Comparison of ENCODE assay signal across 8 cellular contexts in genomic region chr12:57078519-57079404, GRCh38. TPM values are rescaled to one million over a fixed set of nuclear protein-coding genes. Genes with fewer than 3 reads are reported as not detected.
DNase-seq lines count a peak whose midpoint lies in the region; ATAC-seq and TF ChIP-seq lines count a peak whose summit lies in the region.

Gene NEMP1, minus strand, starts transcription at chr12:57078791. Its CDS starts 46 bp downstream, at chr12:57078745.

- H3K27me3 ChIP-seq in psoas muscle (ENCODE audit: insufficient read depth in 3 of 3, low read length in 2 of 3) (no peaks in the 10 kb centered on the region), uterus (no peaks in the 10 kb centered on the region)

- H3K36me3 ChIP-seq in psoas muscle (ENCODE audit: insufficient read depth in 1 of 2, low read depth in 1 of 2) (no peaks in the 10 kb centered on the region), uterus (no peaks in the 10 kb centered on the region)

- TF ChIP-seq CTCF in psoas muscle (IDR thresholded peaks at IDR 0.05): no peak
- TF ChIP-seq CTCF in uterus (IDR thresholded peaks at IDR 0.05): no peak

- intact Hi-C loops in left ventricle myocardium superior (cut with micrococcal nuclease) (no loop called here), psoas muscle (cut with DNase I) (no loop called here), uterus (cut with DNase I; ENCODE audit: low total_unique reads) (no loop called here)

- peak; percentile 98 for ATAC-seq in GM18498 (IDR thresholded peaks at IDR 0.05; ENCODE audit: unreplicated experiment)
- ATAC-seq in HG02938 (IDR thresholded peaks at IDR 0.05; ENCODE audit: unreplicated experiment): peak; percentile 96
- ATAC-seq in left ventricle myocardium superior: peak; percentile 100
- ATAC-seq in psoas muscle: peak; percentile 100

- TF ChIP-seq POLR2A in uterus (IDR thresholded peaks at IDR 0.05): peak; percentile 46 to 56

- H3K4me1 ChIP-seq in psoas muscle (peaks cover 12% of the 10 kb centered on the region), uterus (peaks cover 0 to 8% of the 10 kb centered on the region in 2 donors)

- no peaks in the 10 kb centered on the region for H3K9me3 ChIP-seq in psoas muscle
- no peaks in the 10 kb centered on the region for H3K9me3 ChIP-seq in uterus

- 0% methylated on average over 37 to 39 of the region's 39 CpGs for WGBS in psoas muscle, 3 donors

- H3K4me3 ChIP-seq in psoas muscle (peak within 1 kb of the TSS; percentile 96), uterus (peak within 1 kb of the TSS; percentile 66 to 83)

- DNase-seq in NCI-H187 (lab: John Stamatoyannopoulos, UW) (peak; percentile 99), T-helper 2 cell (peak; percentile 81 to 100 (median 94)), left ventricle myocardium superior (peak; percentile 94), psoas muscle (peak; percentile 93 to 97), uterus (peak; percentile 95 to 98)

- peak within 1 kb of the TSS; percentile 86 for H3K27ac ChIP-seq in angular gyrus (ENCODE audit: low read depth, low read length)
- H3K27ac ChIP-seq in psoas muscle: peak within 1 kb of the TSS; percentile 84
- peak within 1 kb of the TSS; percentile 82 to 94 for H3K27ac ChIP-seq in uterus

RNA-seq across cellular contexts. Expression of gene NEMP1, which starts in this region (rescaled TPM):
- 3.7 TPM for total RNA-seq in left ventricle myocardium superior
- 1 to 10 TPM; 1.5 to 3.2 (median 2.1) TPM for total RNA-seq in psoas muscle
- 1 to 10 TPM; 1.3 to 3.0 (median 2.7) TPM for polyA plus RNA-seq in psoas muscle
- 10 to 100 TPM in 2 of 4 donors, 1 to 10 TPM in 2; 1.5 to 18.0 (median 9.9) TPM for total RNA-seq in uterus

Comparison
In these comparisons a context has a peak if more than half of its experiments do, and no peak if none do; other contexts are left out.
1. Peak in every context shown above with its lines: DNase-seq, ATAC-seq, H3K4me3 ChIP-seq and H3K27ac ChIP-seq.